Comparison of ENCODE assay signal across 1 cellular context in the genomic region with DNA sequence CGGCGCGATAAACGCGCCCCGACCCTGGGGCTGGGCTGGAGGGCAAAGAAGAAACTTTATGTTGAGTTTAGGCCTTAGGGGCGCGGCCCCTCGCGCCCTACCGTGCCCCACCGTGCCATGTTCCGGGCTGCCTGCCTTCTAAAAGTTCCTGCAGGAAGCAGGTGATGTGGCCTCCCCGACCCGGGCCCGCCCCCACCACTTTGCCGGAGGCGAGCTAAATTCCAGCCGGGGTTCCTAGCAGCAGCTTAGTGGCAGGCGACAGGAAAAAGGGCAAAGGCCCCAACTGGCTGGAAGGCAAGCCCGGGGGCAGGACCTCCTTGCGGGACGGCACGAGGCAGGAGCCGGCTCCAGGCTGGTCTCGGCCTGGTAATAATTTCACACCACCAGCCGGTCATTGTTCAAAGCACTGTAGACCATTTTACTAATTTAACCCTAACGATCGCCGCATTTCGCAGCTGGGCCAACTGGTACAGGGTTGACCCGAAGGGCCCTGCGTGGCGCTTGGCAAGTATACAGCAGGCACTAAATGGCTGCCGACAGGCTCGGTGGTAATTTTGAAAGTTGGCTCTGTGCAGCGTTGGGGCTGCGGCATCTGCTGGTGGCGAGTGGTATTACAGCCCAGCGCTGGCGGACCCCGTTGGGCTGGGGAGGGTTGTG.
A peak's percentile ranks its signal among the peaks of the same experiment; 100 is the strongest.
TF ChIP-seq lines count a peak whose summit lies in the region.

No MANE protein-coding gene starts in this region.

TF ChIP-seq in HepG2, 621 proteins besides CTCF, POLR2A, EP300 and RAD21 (continued from another document and continues in another):
- TF ChIP-seq, protein P1, sequence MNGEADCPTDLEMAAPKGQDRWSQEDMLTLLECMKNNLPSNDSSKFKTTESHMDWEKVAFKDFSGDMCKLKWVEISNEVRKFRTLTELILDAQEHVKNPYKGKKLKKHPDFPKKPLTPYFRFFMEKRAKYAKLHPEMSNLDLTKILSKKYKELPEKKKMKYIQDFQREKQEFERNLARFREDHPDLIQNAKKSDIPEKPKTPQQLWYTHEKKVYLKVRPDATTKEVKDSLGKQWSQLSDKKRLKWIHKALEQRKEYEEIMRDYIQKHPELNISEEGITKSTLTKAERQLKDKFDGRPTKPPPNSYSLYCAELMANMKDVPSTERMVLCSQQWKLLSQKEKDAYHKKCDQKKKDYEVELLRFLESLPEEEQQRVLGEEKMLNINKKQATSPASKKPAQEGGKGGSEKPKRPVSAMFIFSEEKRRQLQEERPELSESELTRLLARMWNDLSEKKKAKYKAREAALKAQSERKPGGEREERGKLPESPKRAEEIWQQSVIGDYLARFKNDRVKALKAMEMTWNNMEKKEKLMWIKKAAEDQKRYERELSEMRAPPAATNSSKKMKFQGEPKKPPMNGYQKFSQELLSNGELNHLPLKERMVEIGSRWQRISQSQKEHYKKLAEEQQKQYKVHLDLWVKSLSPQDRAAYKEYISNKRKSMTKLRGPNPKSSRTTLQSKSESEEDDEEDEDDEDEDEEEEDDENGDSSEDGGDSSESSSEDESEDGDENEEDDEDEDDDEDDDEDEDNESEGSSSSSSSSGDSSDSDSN (CRISPR knock-in tag; IDR thresholded peaks at IDR 0.05) = peak; percentile 61
- 0 out of 2 replicates have a peak, but pooled peaks have one; percentile 5 for TF ChIP-seq ZNF235 (CRISPR knock-in tag; IDR thresholded peaks at IDR 0.05; ENCODE audit: borderline replicate concordance)
- TF ChIP-seq XRCC5 (optimal IDR thresholded peaks at IDR 0.05; ENCODE audit: low read length) = peak; percentile 88
- TF ChIP-seq, protein P2, sequence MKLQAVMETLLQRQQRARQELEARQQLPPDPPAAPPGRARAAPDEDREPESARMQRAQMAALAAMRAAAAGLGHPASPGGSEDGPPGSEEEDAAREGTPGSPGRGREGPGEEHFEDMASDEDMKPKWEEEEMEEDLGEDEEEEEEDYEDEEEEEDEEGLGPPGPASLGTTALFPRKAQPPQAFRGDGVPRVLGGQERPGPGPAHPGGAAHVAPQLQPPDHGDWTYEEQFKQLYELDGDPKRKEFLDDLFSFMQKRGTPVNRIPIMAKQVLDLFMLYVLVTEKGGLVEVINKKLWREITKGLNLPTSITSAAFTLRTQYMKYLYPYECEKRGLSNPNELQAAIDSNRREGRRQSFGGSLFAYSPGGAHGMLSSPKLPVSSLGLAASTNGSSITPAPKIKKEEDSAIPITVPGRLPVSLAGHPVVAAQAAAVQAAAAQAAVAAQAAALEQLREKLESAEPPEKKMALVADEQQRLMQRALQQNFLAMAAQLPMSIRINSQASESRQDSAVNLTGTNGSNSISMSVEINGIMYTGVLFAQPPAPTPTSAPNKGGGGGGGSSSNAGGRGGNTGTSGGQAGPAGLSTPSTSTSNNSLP (IDR thresholded peaks at IDR 0.05; ENCODE audit: low read depth, low read length) = 0 out of 2 replicates have a peak, but pooled peaks have one; percentile 22
- peak; percentile 48 for TF ChIP-seq RBFOX2 (IDR thresholded peaks at IDR 0.05; ENCODE audit: low read depth, low read length)
- TF ChIP-seq ZNF136 (CRISPR knock-in tag; IDR thresholded peaks at IDR 0.05; ENCODE audit: low read depth) = 0 out of 2 replicates have a peak, but pooled peaks have one; percentile 65
- TF ChIP-seq ZNF446 (CRISPR knock-in tag; IDR thresholded peaks at IDR 0.05) = 0 out of 2 replicates have a peak, but pooled peaks have one; percentile 60
- TF ChIP-seq ZNF251 (CRISPR knock-in tag; IDR thresholded peaks at IDR 0.05) = 0 out of 2 replicates have a peak, but pooled peaks have one; percentile 5
- TF ChIP-seq PHF21A (CRISPR knock-in tag; IDR thresholded peaks at IDR 0.05) = 0 out of 2 replicates have a peak, but pooled peaks have one; percentile 14
- TF ChIP-seq KDM2A (CRISPR knock-in tag; IDR thresholded peaks at IDR 0.05; ENCODE audit: borderline replicate concordance, low read depth) = peak; percentile 68; the same call in 1 of the 2 replicates
- no peak for TF ChIP-seq NCOA5 (CRISPR knock-in tag; IDR thresholded peaks at IDR 0.05)
- TF ChIP-seq, protein P3, sequence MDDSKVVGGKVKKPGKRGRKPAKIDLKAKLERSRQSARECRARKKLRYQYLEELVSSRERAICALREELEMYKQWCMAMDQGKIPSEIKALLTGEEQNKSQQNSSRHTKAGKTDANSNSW (CRISPR knock-in tag; IDR thresholded peaks at IDR 0.05; ENCODE audit: borderline replicate concordance) = 0 out of 2 replicates have a peak, but pooled peaks have one; percentile 17
- 0 out of 2 replicates have a peak, but pooled peaks have one; percentile 35 for TF ChIP-seq SMAD9 (CRISPR knock-in tag; IDR thresholded peaks at IDR 0.05)
- peak; percentile 56; the same call in 1 of the 2 replicates for TF ChIP-seq SAP130 (CRISPR knock-in tag; IDR thresholded peaks at IDR 0.05; ENCODE audit: low read depth)
- TF ChIP-seq MYNN (CRISPR knock-in tag; IDR thresholded peaks at IDR 0.05; ENCODE audit: low read depth) = 0 out of 2 replicates have a peak, but pooled peaks have one; percentile 10
- TF ChIP-seq, protein P4, sequence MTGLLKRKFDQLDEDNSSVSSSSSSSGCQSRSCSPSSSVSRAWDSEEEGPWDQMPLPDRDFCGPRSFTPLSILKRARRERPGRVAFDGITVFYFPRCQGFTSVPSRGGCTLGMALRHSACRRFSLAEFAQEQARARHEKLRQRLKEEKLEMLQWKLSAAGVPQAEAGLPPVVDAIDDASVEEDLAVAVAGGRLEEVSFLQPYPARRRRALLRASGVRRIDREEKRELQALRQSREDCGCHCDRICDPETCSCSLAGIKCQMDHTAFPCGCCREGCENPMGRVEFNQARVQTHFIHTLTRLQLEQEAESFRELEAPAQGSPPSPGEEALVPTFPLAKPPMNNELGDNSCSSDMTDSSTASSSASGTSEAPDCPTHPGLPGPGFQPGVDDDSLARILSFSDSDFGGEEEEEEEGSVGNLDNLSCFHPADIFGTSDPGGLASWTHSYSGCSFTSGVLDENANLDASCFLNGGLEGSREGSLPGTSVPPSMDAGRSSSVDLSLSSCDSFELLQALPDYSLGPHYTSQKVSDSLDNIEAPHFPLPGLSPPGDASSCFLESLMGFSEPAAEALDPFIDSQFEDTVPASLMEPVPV (CRISPR knock-in tag; IDR thresholded peaks at IDR 0.05) = no peak
- TF ChIP-seq, protein P5, sequence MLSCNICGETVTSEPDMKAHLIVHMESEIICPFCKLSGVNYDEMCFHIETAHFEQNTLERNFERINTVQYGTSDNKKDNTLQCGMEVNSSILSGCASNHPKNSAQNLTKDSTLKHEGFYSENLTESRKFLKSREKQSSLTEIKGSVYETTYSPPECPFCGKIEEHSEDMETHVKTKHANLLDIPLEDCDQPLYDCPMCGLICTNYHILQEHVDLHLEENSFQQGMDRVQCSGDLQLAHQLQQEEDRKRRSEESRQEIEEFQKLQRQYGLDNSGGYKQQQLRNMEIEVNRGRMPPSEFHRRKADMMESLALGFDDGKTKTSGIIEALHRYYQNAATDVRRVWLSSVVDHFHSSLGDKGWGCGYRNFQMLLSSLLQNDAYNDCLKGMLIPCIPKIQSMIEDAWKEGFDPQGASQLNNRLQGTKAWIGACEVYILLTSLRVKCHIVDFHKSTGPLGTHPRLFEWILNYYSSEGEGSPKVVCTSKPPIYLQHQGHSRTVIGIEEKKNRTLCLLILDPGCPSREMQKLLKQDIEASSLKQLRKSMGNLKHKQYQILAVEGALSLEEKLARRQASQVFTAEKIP (CRISPR knock-in tag; IDR thresholded peaks at IDR 0.05; ENCODE audit: borderline replicate concordance) = no peak
- TF ChIP-seq ZNF766 (CRISPR knock-in tag; IDR thresholded peaks at IDR 0.05; ENCODE audit: borderline replicate concordance) = no peak
- TF ChIP-seq, protein P6, sequence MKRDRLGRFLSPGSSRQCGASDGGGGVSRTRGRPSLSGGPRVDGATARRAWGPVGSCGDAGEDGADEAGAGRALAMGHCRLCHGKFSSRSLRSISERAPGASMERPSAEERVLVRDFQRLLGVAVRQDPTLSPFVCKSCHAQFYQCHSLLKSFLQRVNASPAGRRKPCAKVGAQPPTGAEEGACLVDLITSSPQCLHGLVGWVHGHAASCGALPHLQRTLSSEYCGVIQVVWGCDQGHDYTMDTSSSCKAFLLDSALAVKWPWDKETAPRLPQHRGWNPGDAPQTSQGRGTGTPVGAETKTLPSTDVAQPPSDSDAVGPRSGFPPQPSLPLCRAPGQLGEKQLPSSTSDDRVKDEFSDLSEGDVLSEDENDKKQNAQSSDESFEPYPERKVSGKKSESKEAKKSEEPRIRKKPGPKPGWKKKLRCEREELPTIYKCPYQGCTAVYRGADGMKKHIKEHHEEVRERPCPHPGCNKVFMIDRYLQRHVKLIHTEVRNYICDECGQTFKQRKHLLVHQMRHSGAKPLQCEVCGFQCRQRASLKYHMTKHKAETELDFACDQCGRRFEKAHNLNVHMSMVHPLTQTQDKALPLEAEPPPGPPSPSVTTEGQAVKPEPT (CRISPR knock-in tag; IDR thresholded peaks at IDR 0.05; ENCODE audit: low read depth) = peak; percentile 38; the same call in 1 of the 2 replicates
- peak; percentile 68; the same call in 1 of the 2 replicates for TF ChIP-seq PHF8 (CRISPR knock-in tag; IDR thresholded peaks at IDR 0.05)
- no peak; the same call in 1 of the 2 replicates for TF ChIP-seq TOPORS (CRISPR knock-in tag; IDR thresholded peaks at IDR 0.05)
- TF ChIP-seq, protein P7, sequence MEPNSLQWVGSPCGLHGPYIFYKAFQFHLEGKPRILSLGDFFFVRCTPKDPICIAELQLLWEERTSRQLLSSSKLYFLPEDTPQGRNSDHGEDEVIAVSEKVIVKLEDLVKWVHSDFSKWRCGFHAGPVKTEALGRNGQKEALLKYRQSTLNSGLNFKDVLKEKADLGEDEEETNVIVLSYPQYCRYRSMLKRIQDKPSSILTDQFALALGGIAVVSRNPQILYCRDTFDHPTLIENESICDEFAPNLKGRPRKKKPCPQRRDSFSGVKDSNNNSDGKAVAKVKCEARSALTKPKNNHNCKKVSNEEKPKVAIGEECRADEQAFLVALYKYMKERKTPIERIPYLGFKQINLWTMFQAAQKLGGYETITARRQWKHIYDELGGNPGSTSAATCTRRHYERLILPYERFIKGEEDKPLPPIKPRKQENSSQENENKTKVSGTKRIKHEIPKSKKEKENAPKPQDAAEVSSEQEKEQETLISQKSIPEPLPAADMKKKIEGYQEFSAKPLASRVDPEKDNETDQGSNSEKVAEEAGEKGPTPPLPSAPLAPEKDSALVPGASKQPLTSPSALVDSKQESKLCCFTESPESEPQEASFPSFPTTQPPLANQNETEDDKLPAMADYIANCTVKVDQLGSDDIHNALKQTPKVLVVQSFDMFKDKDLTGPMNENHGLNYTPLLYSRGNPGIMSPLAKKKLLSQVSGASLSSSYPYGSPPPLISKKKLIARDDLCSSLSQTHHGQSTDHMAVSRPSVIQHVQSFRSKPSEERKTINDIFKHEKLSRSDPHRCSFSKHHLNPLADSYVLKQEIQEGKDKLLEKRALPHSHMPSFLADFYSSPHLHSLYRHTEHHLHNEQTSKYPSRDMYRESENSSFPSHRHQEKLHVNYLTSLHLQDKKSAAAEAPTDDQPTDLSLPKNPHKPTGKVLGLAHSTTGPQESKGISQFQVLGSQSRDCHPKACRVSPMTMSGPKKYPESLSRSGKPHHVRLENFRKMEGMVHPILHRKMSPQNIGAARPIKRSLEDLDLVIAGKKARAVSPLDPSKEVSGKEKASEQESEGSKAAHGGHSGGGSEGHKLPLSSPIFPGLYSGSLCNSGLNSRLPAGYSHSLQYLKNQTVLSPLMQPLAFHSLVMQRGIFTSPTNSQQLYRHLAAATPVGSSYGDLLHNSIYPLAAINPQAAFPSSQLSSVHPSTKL (CRISPR knock-in tag; IDR thresholded peaks at IDR 0.05) = no peak
- no peak for TF ChIP-seq ZNF607 (CRISPR knock-in tag; IDR thresholded peaks at IDR 0.05; ENCODE audit: borderline replicate concordance)
- TF ChIP-seq FOXK2 (IDR thresholded peaks at IDR 0.05) = no peak
- TF ChIP-seq AGO2 (optimal IDR thresholded peaks at IDR 0.05; ENCODE audit: low read depth, low read length) = peak; percentile 69
- TF ChIP-seq, protein P8, sequence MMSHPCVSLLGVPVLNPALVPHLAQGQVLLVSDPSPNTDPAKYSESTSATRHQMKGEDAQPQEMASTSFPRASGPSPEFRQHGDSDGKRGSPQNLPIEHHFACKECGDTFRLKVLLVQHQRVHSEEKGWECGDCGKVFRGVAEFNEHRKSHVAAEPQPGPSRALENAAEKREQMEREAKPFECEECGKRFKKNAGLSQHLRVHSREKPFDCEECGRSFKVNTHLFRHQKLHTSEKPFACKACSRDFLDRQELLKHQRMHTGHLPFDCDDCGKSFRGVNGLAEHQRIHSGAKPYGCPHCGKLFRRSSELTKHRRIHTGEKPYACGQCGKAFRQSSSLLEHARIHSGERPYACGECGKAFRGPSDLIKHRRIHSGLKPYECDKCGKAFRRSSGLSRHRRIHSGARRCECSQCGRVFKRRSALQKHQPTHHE (CRISPR knock-in tag; IDR thresholded peaks at IDR 0.05; ENCODE audit: borderline replicate concordance) = peak; percentile 66; the same call in 1 of the 2 replicates
- peak; percentile 35; the same call in 1 of the 2 replicates for TF ChIP-seq GATAD2A (CRISPR knock-in tag; IDR thresholded peaks at IDR 0.05)
- TF ChIP-seq, protein P9, sequence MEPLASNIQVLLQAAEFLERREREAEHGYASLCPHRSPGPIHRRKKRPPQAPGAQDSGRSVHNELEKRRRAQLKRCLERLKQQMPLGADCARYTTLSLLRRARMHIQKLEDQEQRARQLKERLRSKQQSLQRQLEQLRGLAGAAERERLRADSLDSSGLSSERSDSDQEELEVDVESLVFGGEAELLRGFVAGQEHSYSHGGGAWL (CRISPR knock-in tag; IDR thresholded peaks at IDR 0.05) = peak; percentile 77
- no peak for TF ChIP-seq AKAP8 (CRISPR knock-in tag; IDR thresholded peaks at IDR 0.05)
- TF ChIP-seq RCOR2 (CRISPR knock-in tag; IDR thresholded peaks at IDR 0.05) = peak; percentile 84
- peak; percentile 44; the same call in 1 of the 2 replicates for TF ChIP-seq HDAC1 (CRISPR knock-in tag; IDR thresholded peaks at IDR 0.05)
- 0 out of 2 replicates have a peak, but pooled peaks have one; percentile 24 for TF ChIP-seq ZNF746 (CRISPR knock-in tag; IDR thresholded peaks at IDR 0.05)
- peak; percentile 1; the same call in 1 of the 2 replicates for TF ChIP-seq ZNF431 (CRISPR knock-in tag; IDR thresholded peaks at IDR 0.05; ENCODE audit: borderline replicate concordance, low read depth)
- no peak for TF ChIP-seq AGO1 (IDR thresholded peaks at IDR 0.05; ENCODE audit: low read depth, low read length, poor library complexity, severe bottlenecking)
- TF ChIP-seq, protein P10, sequence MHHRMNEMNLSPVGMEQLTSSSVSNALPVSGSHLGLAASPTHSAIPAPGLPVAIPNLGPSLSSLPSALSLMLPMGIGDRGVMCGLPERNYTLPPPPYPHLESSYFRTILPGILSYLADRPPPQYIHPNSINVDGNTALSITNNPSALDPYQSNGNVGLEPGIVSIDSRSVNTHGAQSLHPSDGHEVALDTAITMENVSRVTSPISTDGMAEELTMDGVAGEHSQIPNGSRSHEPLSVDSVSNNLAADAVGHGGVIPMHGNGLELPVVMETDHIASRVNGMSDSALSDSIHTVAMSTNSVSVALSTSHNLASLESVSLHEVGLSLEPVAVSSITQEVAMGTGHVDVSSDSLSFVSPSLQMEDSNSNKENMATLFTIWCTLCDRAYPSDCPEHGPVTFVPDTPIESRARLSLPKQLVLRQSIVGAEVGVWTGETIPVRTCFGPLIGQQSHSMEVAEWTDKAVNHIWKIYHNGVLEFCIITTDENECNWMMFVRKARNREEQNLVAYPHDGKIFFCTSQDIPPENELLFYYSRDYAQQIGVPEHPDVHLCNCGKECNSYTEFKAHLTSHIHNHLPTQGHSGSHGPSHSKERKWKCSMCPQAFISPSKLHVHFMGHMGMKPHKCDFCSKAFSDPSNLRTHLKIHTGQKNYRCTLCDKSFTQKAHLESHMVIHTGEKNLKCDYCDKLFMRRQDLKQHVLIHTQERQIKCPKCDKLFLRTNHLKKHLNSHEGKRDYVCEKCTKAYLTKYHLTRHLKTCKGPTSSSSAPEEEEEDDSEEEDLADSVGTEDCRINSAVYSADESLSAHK (CRISPR knock-in tag; IDR thresholded peaks at IDR 0.05; ENCODE audit: borderline replicate concordance) = 0 out of 2 replicates have a peak, but pooled peaks have one; percentile 23
